21 cellular contexts compared by ENCODE assay signal in the genomic region with DNA sequence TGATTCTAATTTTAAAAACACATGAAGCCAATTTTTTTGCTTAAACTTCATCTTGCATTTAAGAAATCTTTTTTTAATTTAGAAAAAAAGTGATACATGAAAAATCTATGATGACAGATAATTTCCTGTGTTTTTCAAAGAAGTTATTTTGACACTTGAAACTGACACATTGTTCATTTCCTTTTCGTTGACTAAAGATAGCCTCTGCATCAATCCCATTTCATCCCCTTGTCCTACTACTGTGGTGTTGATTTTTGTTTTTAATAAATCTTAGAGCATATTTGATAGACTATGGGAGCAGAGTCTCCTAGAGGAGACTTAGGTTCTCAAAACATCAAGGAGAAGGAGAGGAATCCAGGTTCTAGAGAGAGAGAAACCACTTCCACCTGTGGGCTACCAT.
"Had no signal": no experiment of that assay in that cellular context is flagged by ENCODE, and none has a peak within 500 bp of the region (broad histone marks: within the 10 kb centered on the region; RNA-seq: fewer than 3 reads in every experiment).

No MANE protein-coding gene starts in this region.

- H3K27me3 Mint-ChIP-seq: activated B cell treated with CpG ODN at 0.5 μM for 24 hours; activated naive CD4-positive, alpha-beta T cell treated with anti-CD3 and anti-CD28 coated beads, Interleukin-2, amount 50 U/mL, for 24 hours; progenitor cell of endocrine pancreas; stimulated activated memory B cell treated with anti-CD40 and anti-IgM and Interleukin-4, amounts not matched to agents 10 μg/mL and 1 μg/mL and 100 μg/mL, for 72 hours; T-cell had no signal

- H3K27ac Mint-ChIP-seq: activated B cell treated with CpG ODN at 0.5 μM for 24 hours; activated T-helper 1 cell treated with anti-CD3 and anti-CD28 coated beads, Interleukin-12 subunit alpha, Interleukin-12 subunit beta, Interleukin-2, Interleukin-4 antibody, amounts not matched to agents 30 ng/mL and 10 ng/mL and 1 ng/mL, durations not matched to agents 14 hours and 24 hours and 36 hours; brain; mesothelial cell of epicardium; progenitor cell of endocrine pancreas; stimulated activated memory B cell treated with anti-CD40 and anti-IgM and Interleukin-4, amounts not matched to agents 10 μg/mL and 1 μg/mL and 100 μg/mL, for 72 hours; T-cell had no signal

- H3K4me3 Mint-ChIP-seq: activated B cell treated with CpG ODN at 0.5 μM for 24 hours; activated naive CD4-positive, alpha-beta T cell treated with anti-CD3 and anti-CD28 coated beads, Interleukin-2, amount 50 U/mL, for 24 hours; activated T-helper 1 cell treated with anti-CD3 and anti-CD28 coated beads, Interleukin-12 subunit alpha, Interleukin-12 subunit beta, Interleukin-2, Interleukin-4 antibody, amounts not matched to agents 30 ng/mL and 10 ng/mL and 1 ng/mL, durations not matched to agents 14 hours and 24 hours and 36 hours; brain; mesothelial cell of epicardium; naive B cell; stimulated activated memory B cell treated with anti-CD40 and anti-IgM and Interleukin-4, amounts not matched to agents 10 μg/mL and 1 μg/mL and 100 μg/mL, for 72 hours; T-cell had no signal

- H3K36me3 Mint-ChIP-seq: brain; mesothelial cell of epicardium; naive B cell; stimulated activated memory B cell treated with anti-CD40 and anti-IgM and Interleukin-4, amounts not matched to agents 10 μg/mL and 1 μg/mL and 100 μg/mL, for 72 hours had no signal

- H3K4me1 Mint-ChIP-seq: mesothelial cell of epicardium had no signal

- ATAC-seq: gastroesophageal sphincter; right lobe of liver; stimulated activated memory B cell treated with anti-CD40 and anti-IgM and Interleukin-4, amounts not matched to agents 10 μg/mL and 1 μg/mL and 100 μg/mL, for 72 hours; T-cell had no signal

- DNase-seq: activated B cell treated with CpG ODN at 0.5 μM for 24 hours; activated CD4-positive, alpha-beta T cell treated with anti-CD3 and anti-CD28 coated beads, Interleukin-2, amount 50 U/mL, for 1 hour; activated gamma-delta T cell; cerebellar nuclear complex; colonic mucosa; effector CD8-positive, alpha-beta T cell; erythroblast; hippocampal formation; naive B cell; ovary; right lobe of liver; stimulated activated CD4-positive, alpha-beta T cell treated with anti-CD3 and anti-CD28 coated beads, Interleukin-12 subunit alpha, Interleukin-12 subunit beta, amount 100 ng/mL, for 4 hours; stimulated activated CD4-positive, alpha-beta T cell treated with anti-CD3 and anti-CD28 coated beads, Interleukin-4, amount 100 ng/mL, for 24 hours; T-cell had no signal

- H3K9me3 Mint-ChIP-seq: activated B cell treated with CpG ODN at 0.5 μM for 24 hours; activated naive CD4-positive, alpha-beta T cell treated with anti-CD3 and anti-CD28 coated beads, Interleukin-2, amount 50 U/mL, for 24 hours; mesothelial cell of epicardium; stimulated activated memory B cell treated with anti-CD40 and anti-IgM and Interleukin-4, amounts not matched to agents 10 μg/mL and 1 μg/mL and 100 μg/mL, for 72 hours; T-cell had no signal
